In the genomic region with DNA sequence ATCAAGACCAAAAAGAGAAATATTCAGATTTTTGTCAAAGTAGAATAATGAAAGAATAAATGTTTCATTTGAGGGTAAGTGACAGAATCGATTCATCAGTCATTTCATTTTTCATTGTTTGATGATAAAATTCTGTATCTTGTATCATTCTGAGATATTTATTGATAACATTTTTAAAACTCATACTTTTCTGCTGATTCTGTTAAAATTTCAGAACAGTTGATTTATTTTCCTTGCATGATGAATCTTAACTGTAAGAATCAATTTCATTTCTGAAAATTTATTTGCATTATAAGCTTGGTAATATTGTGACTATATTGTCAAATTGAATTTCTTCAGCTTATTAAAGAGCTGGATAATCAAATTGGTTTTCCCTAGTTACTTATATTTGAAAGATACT, we compare ENCODE assay signal across 24 cellular contexts. TPM values are rescaled to one million over a fixed set of nuclear protein-coding genes. Genes with fewer than 3 reads are reported as not detected.
"Had no signal": no experiment of that assay in that cellular context is flagged by ENCODE, and none has a peak within 500 bp of the region (broad histone marks: within the 10 kb centered on the region; RNA-seq: fewer than 3 reads in every experiment).

No MANE protein-coding gene starts in this region.

- H3K36me3 ChIP-seq: SJSA1 had no signal

- H3K4me1 ChIP-seq: SJSA1 had no signal

- FAIRE-seq: RCC 7860 had no signal

- H3K9ac ChIP-seq: KMS-11 had no signal

- H3K27ac ChIP-seq: KMS-11, SJSA1, SK-N-MC had no signal

- H3K9me3 ChIP-seq: SJSA1 had no signal

- H3K4me3 ChIP-seq: SJSA1, SK-N-MC had no signal

- H3K27me3 ChIP-seq: SJSA1 had no signal

- DNase-seq: IMR-90, Kasumi-1, MM.1S, NCI-H1092 treated with DMSO at 0.1 percent for 48 hours, NCI-H1436, NCI-H187, NCI-H2029, NCI-H2081 treated with DMSO at 0.1 percent for 48 hours, NCI-H2171, NCI-H226, NCI-H446, NCI-H510A, NCI-H524 treated with DMSO at 0.1 percent for 48 hours, NCI-H69, NCI-H774, Right ventricle myocardium superior, RPMI8226, SIG-M5 had no signal

- H3K4me2 ChIP-seq: KMS-11 had no signal

RNA-seq across cellular contexts. Expression of a gene that starts 13.9 kb away (rescaled TPM):
- total RNA-seq: HT-29, IMR-90, M059J, Right ventricle myocardium superior, SJSA1 had no signal
- polyA plus RNA-seq: IMR-90 had no signal
